Comparison of ENCODE assay signal across 8 cellular contexts in genomic region chr19:18496167-18496979, GRCh38. TPM values are rescaled to one million over a fixed set of nuclear protein-coding genes. Genes with fewer than 3 reads are reported as not detected.
DNase-seq lines count a peak whose midpoint lies in the region; ATAC-seq and TF ChIP-seq lines count a peak whose summit lies in the region.

No MANE protein-coding gene starts in this region.

- peak; percentile 68 for DNase-seq in T-helper 2 cell treated with Interferon-gamma antibody and Interleukin-4, amounts not matched to agents 5 μg/mL and 100 μg/mL, for 36 hours (ENCODE audit: low spot score)
- DNase-seq in MCF 10A (ENCODE audit: unreplicated experiment): peak; percentile 86
- no peak for DNase-seq in neural crest cell (ENCODE audit: low read depth, low spot score)
- no peak for DNase-seq in dorsolateral prefrontal cortex

- BruUV-seq in MCF 10A (replicated peaks; lab: Mats Ljungman, UMichigan): no TSS peak

- H3K4me3 ChIP-seq in BLaER1 (peak overlapping the region; percentile 17; the same call in 1 of the 2 replicates), dorsolateral prefrontal cortex (no peak overlapping the region)

- no peaks in the 10 kb centered on the region for H3K9me3 ChIP-seq in BLaER1

- H3K36me3 Mint-ChIP-seq in T-helper 2 cell treated with Interferon-gamma antibody and Interleukin-4, amounts not matched to agents 5 μg/mL and 100 μg/mL, for 36 hours (ENCODE audit: low read depth): peaks cover 2% of the 10 kb centered on the region
- H3K36me3 Mint-ChIP-seq in MCF 10A (ENCODE audit: insufficient read depth, unreplicated experiment): peaks cover 6% of the 10 kb centered on the region
- no peaks in the 10 kb centered on the region for H3K36me3 Mint-ChIP-seq in neural crest cell (ENCODE audit: low read depth)

- peak; percentile 10 for TF ChIP-seq CTCF in MCF 10A (IDR thresholded peaks at IDR 0.05; ENCODE audit: unreplicated experiment)
- no peak for TF ChIP-seq CTCF in neural crest cell (conservative IDR thresholded peaks at IDR 0.05)
- TF ChIP-seq CTCF in dorsolateral prefrontal cortex (IDR thresholded peaks at IDR 0.05 in 54 of 56, conservative IDR thresholded peaks at IDR 0.05 in 2 of 56; ENCODE audit: low read depth in 1 of 56, partially characterized antibody in 56 of 56): no peak

- POLR2A ChIA-PET in MCF 10A (lab: Yijun Ruan, JAX): interaction anchor here (0.6 to 4.0 kb wide), 23 partner anchors 10 to 1584 kb away, joined by 3 to 71 read pairs (median 4); partner anchors contain the start of genes COPE, DDX49, ELL and GDF15

- peak overlapping the region; percentile 79 for H3K4me2 ChIP-seq in BLaER1

- peaks cover 100% of the 10 kb centered on the region for H4K20me1 ChIP-seq in BLaER1

- intact Hi-C loops in MCF 10A (cut with micrococcal nuclease): no loop called here
- intact Hi-C loops in dorsolateral prefrontal cortex (cut with DNase I): no loop called here

- peak; percentile 59 for ATAC-seq in HG03108 (IDR thresholded peaks at IDR 0.05; ENCODE audit: unreplicated experiment)
- no peak for ATAC-seq in GM19395 (IDR thresholded peaks at IDR 0.05; ENCODE audit: unreplicated experiment)
- ATAC-seq in HG03196 (IDR thresholded peaks at IDR 0.05; ENCODE audit: unreplicated experiment): no peak

- peak overlapping the region; percentile 76 for H3K4me3 Mint-ChIP-seq in T-helper 2 cell treated with Interferon-gamma antibody and Interleukin-4, amounts not matched to agents 5 μg/mL and 100 μg/mL, for 36 hours
- H3K4me3 Mint-ChIP-seq in MCF 10A (ENCODE audit: unreplicated experiment): peak overlapping the region; percentile 53
- no peak overlapping the region for H3K4me3 Mint-ChIP-seq in neural crest cell

- H3K27me3 ChIP-seq in BLaER1 (no peaks in the 10 kb centered on the region), dorsolateral prefrontal cortex (no peaks in the 10 kb centered on the region)

- no peaks in the 10 kb centered on the region for H3K27me3 Mint-ChIP-seq in T-helper 2 cell treated with Interferon-gamma antibody and Interleukin-4, amounts not matched to agents 5 μg/mL and 100 μg/mL, for 36 hours (ENCODE audit: low read depth)
- no peaks in the 10 kb centered on the region for H3K27me3 Mint-ChIP-seq in MCF 10A (ENCODE audit: insufficient read depth, unreplicated experiment)
- no peaks in the 10 kb centered on the region for H3K27me3 Mint-ChIP-seq in neural crest cell (ENCODE audit: low read depth)

- H3K4me1 Mint-ChIP-seq in T-helper 2 cell treated with Interferon-gamma antibody and Interleukin-4, amounts not matched to agents 5 μg/mL and 100 μg/mL, for 36 hours (ENCODE audit: low read depth): peaks cover 47% of the 10 kb centered on the region
- peaks cover 22% of the 10 kb centered on the region for H3K4me1 Mint-ChIP-seq in MCF 10A (ENCODE audit: insufficient read depth, unreplicated experiment)
- peaks cover 17% of the 10 kb centered on the region for H3K4me1 Mint-ChIP-seq in neural crest cell

- CTCF ChIA-PET in MCF 10A (lab: Yijun Ruan, JAX): interaction anchor here (0.5 to 2.0 kb wide), 11 partner anchors 8 to 535 kb away, joined by 3 to 17 read pairs (median 4); partner anchors contain the start of genes ELL and REX1BD

- H3K9me3 Mint-ChIP-seq in T-helper 2 cell treated with Interferon-gamma antibody and Interleukin-4, amounts not matched to agents 5 μg/mL and 100 μg/mL, for 36 hours: no peaks in the 10 kb centered on the region
- no peaks in the 10 kb centered on the region for H3K9me3 Mint-ChIP-seq in MCF 10A (ENCODE audit: unreplicated experiment)
- no peaks in the 10 kb centered on the region for H3K9me3 Mint-ChIP-seq in neural crest cell

- H3K9ac ChIP-seq in BLaER1: peak overlapping the region; percentile 49; the same call in 1 of the 2 replicates

- H3K4me1 ChIP-seq in BLaER1: peaks cover 90% of the 10 kb centered on the region

- H3K27ac Mint-ChIP-seq in T-helper 2 cell treated with Interferon-gamma antibody and Interleukin-4, amounts not matched to agents 5 μg/mL and 100 μg/mL, for 36 hours: peak overlapping the region; percentile 85
- H3K27ac Mint-ChIP-seq in MCF 10A (ENCODE audit: low read depth, unreplicated experiment) (peak overlapping the region; percentile 67), neural crest cell (ENCODE audit: unreplicated experiment) (peak overlapping the region; percentile 78)

- no peaks in the 10 kb centered on the region for H3K36me3 ChIP-seq in BLaER1

- H3K27ac ChIP-seq in BLaER1 (peak overlapping the region; percentile 58), dorsolateral prefrontal cortex (peak overlapping the region in 6 of 59 donors; percentile 5 to 68 (median 8))

RNA-seq across cellular contexts. Expression of gene ELL, which starts 25.5 kb away (rescaled TPM):
- total RNA-seq in MCF 10A (2022) (20.8 and 22.4 TPM in 2 replicates), neural crest cell (11.1 and 14.2 TPM in 2 replicates), dorsolateral prefrontal cortex (10 to 100 TPM in 119 of 120 experiments, 1 to 10 TPM in 1; 9.4 to 22.3 (median 15.4) TPM)

RNA-seq across cellular contexts. Expression of gene FKBP8, which starts 47.0 kb away (rescaled TPM):
- total RNA-seq in MCF 10A (2022): 142 and 154 TPM in 2 replicates
- total RNA-seq in neural crest cell: 173 and 175 TPM in 2 replicates
- total RNA-seq in dorsolateral prefrontal cortex: 100 to 1,000 TPM; 391 to 680 (median 539) TPM

RNA-seq across cellular contexts. Expression of gene ISYNA1, which starts 58.4 kb away (rescaled TPM):
- total RNA-seq in MCF 10A (2022): 6.8 and 7.7 TPM in 2 replicates
- total RNA-seq in neural crest cell: 251 and 254 TPM in 2 replicates
- 100 to 1,000 TPM in 1 of 120 experiments, 10 to 100 TPM in 118, 1 to 10 TPM in 1; 7.4 to 118 (median 26.3) TPM for total RNA-seq in dorsolateral prefrontal cortex

Comparison
In these comparisons a context has a peak if more than half of its experiments do, and no peak if none do; other contexts are left out.
1. DNase-seq: peak in T-helper 2 cell treated with Interferon-gamma antibody and Interleukin-4, amounts not matched to agents 5 μg/mL and 100 μg/mL, for 36 hours (single experiment) and MCF 10A (single experiment); none in neural crest cell (single experiment) and dorsolateral prefrontal cortex (0 of 10).
2. Peak in every context shown above with its lines, with median percentiles within 50 percentile points of each other: H3K27ac Mint-ChIP-seq.